Comparison of ENCODE assay signal across 25 cellular contexts in genomic region chr1:65163193-65163805, GRCh38. TPM values are rescaled to one million over a fixed set of nuclear protein-coding genes. Genes with fewer than 3 reads are reported as not detected.
DNase-seq lines count a peak whose midpoint lies in the region; ATAC-seq, FAIRE-seq and TF ChIP-seq lines count a peak whose summit lies in the region.
"Had no signal": no experiment of that assay in that cellular context is flagged by ENCODE, and none has a peak within 500 bp of the region (broad histone marks: within the 10 kb centered on the region; RNA-seq: fewer than 3 reads in every experiment).

No MANE protein-coding gene starts in this region.

- no peak for DNase-seq in activated CD4-positive, alpha-beta T cell treated with anti-CD3 and anti-CD28 coated beads, Interleukin-2, amount 10 ng/mL, durations not matched to agents 24 days and 14 days
- no peak for DNase-seq in activated CD4-positive, alpha-beta T cell treated with anti-CD3 and anti-CD28 coated beads for 1 hour
- DNase-seq in NOMO-1 treated with dmso at 0.1 percent for 144 hours (lab: John Stamatoyannopoulos, UW; ENCODE audit: unreplicated experiment) = peak; percentile 61
- DNase-seq in K562 (ENCODE audit: extremely low read depth in 1 of 4, low spot score in 3 of 4) = peak in 1 of 4 experiments; percentile 61
- DNase-seq in omental fat pad (ENCODE audit: low spot score) = no peak
- DNase-seq in SHP77 treated with DMSO at 0.1 percent for 48 hours (lab: John Stamatoyannopoulos, UW) = no peak
- no peak for DNase-seq in cerebellar cortex (ENCODE audit: low spot score)
- DNase-seq in NCI-H748 (lab: John Stamatoyannopoulos, UW; ENCODE audit: unreplicated experiment) = no peak
- DNase-seq: 8988T; activated CD4-positive, alpha-beta T cell treated with anti-CD3 and anti-CD28 coated beads, Interleukin-2, amount 50 U/mL, for 1 hour; activated CD8-positive, alpha-beta memory T cell treated with anti-CD3 and anti-CD28 coated beads, Interleukin-2, amount 50 U/mL, for 48 hours; Caco-2; dorsolateral prefrontal cortex; hippocampal formation; islet precursor cell; NCI-H1048; NCI-H1930; NCI-H446; occipital lobe; RPMI8226; substantia nigra; uterus had no signal

- H3K27ac ChIP-seq in K562 (ENCODE audit: extremely low read depth, low read depth, low read length) = peak overlapping the region; percentile 47; the same call in 1 of the 3 replicates
- H3K27ac ChIP-seq: dorsolateral prefrontal cortex, right atrium auricular region, uterus had no signal

- H3K4me3 Mint-ChIP-seq in activated CD4-positive, alpha-beta T cell treated with anti-CD3 and anti-CD28 coated beads, Interleukin-2, amount 10 ng/mL, durations not matched to agents 24 days and 14 days = peak overlapping the region; percentile 22
- H3K4me3 Mint-ChIP-seq: memory B cell had no signal

- no peak overlapping the region for H3K9ac ChIP-seq in K562 (ENCODE audit: insufficient read depth in 1 of 2, low read depth in 2 of 2, low read length in 2 of 2)

- in situ Hi-C loops in K562 (cut with MboI) = no loop called here

- POLR2A ChIA-PET in K562 (lab: Yijun Ruan, JAX) = interaction anchor here (0.9 to 1.6 kb wide), 3 partner anchors 9 to 35 kb away, joined by 3 to 4 read pairs (median 3); no protein-coding TSS in a partner anchor

- H3K9me3 ChIP-seq in K562 (replicated peaks; ENCODE audit: control insufficient read depth, insufficient read depth, low read depth, low read length) = no peaks in the 10 kb centered on the region
- H3K9me3 ChIP-seq: Caco-2, right atrium auricular region, uterus had no signal

- peaks cover 3% of the 10 kb centered on the region for H3K9me1 ChIP-seq in K562 (ENCODE audit: control insufficient read depth, insufficient read depth, low read length)

- peak; percentile 36 for ATAC-seq in K562
- peak; percentile 79 for ATAC-seq in omental fat pad (ENCODE audit: low FRiP score)

- H3K79me2 ChIP-seq in K562 (ENCODE audit: control insufficient read depth, insufficient read depth, low read length) = peaks cover 78% of the 10 kb centered on the region

- peak; percentile 19; the same call in 1 of the 2 replicates for TF ChIP-seq EP300 in K562 (IDR thresholded peaks at IDR 0.05; ENCODE audit: low read length)

- H4K20me1 ChIP-seq in K562 (replicated peaks; ENCODE audit: control insufficient read depth, insufficient read depth, low read length) = no peaks in the 10 kb centered on the region; the same call in 1 of the 2 replicates

- TF ChIP-seq CTCF in K562 (IDR thresholded peaks at IDR 0.05 in 2 of 3, conservative IDR thresholded peaks at IDR 0.05 in 1 of 3; ENCODE audit: insufficient read depth in 2 of 3, low read depth in 1 of 3, low read length in 3 of 3) (no peak), omental fat pad (IDR thresholded peaks at IDR 0.05) (no peak)

- peak overlapping the region; percentile 29 for H3K27ac Mint-ChIP-seq in activated CD4-positive, alpha-beta T cell treated with anti-CD3 and anti-CD28 coated beads, Interleukin-2, amount 10 ng/mL, durations not matched to agents 24 days and 14 days
- H3K27ac Mint-ChIP-seq: memory B cell had no signal

- H3K4me1 ChIP-seq in K562 (replicated peaks in 1 of 2; ENCODE audit: control insufficient read depth in 2 of 2, insufficient read depth in 2 of 2, low read length in 2 of 2) = peaks cover 11 to 47% of the 10 kb centered on the region in 2 experiments
- H3K4me1 ChIP-seq: uterus had no signal

- H3K4me1 Mint-ChIP-seq in activated CD4-positive, alpha-beta T cell treated with anti-CD3 and anti-CD28 coated beads, Interleukin-2, amount 10 ng/mL, durations not matched to agents 24 days and 14 days = peaks cover 51% of the 10 kb centered on the region

- peak overlapping the region; percentile 43 for H3K4me2 ChIP-seq in K562 (ENCODE audit: insufficient read depth, low read length)

- peak; percentile 51 for FAIRE-seq in K562 (lab: Jason Lieb, UNC)
- FAIRE-seq: bronchial epithelial cell had no signal

- no peak overlapping the region for H3K4me3 ChIP-seq in K562
- H3K4me3 ChIP-seq: dorsolateral prefrontal cortex, right atrium auricular region, uterus had no signal

- no TSS peak for BruUV-seq in K562 (replicated peaks; lab: Mats Ljungman, UMichigan)

- no peak for TF ChIP-seq RAD21 in K562 (CRISPR knock-in tag; conservative IDR thresholded peaks at IDR 0.05 in 1 of 2, IDR thresholded peaks at IDR 0.05 in 1 of 2)

- no peaks in the 10 kb centered on the region for H3K36me3 ChIP-seq in K562 (ENCODE audit: control insufficient read depth, insufficient read depth, low read length)
- H3K36me3 ChIP-seq: right atrium auricular region, uterus had no signal

- H3K27me3 ChIP-seq in K562 (ENCODE audit: control insufficient read depth in 2 of 2, insufficient read depth in 2 of 2, low read length in 2 of 2) = no peaks in the 10 kb centered on the region
- H3K27me3 ChIP-seq: dorsolateral prefrontal cortex, right atrium auricular region, uterus had no signal

- WGBS in K562 (ENCODE audit: insufficient coverage, low coverage, missing lambda C conversion rate) = 8% methylated on average over 11 of the region's 11 CpGs

- TF ChIP-seq POLR2A in K562 (conservative IDR thresholded peaks at IDR 0.05) = no peak

- H3K36me3 Mint-ChIP-seq in activated CD4-positive, alpha-beta T cell treated with anti-CD3 and anti-CD28 coated beads, Interleukin-2, amount 10 ng/mL, durations not matched to agents 24 days and 14 days (ENCODE audit: low read depth) = peaks cover 43% of the 10 kb centered on the region
- H3K36me3 Mint-ChIP-seq: memory B cell had no signal

- H2AFZ ChIP-seq in K562 (ENCODE audit: low read depth, low read length) = no peak overlapping the region; the same call in 1 of the 2 replicates

- peaks cover 8% of the 10 kb centered on the region for H3K9me3 Mint-ChIP-seq in activated CD4-positive, alpha-beta T cell treated with anti-CD3 and anti-CD28 coated beads, Interleukin-2, amount 10 ng/mL, durations not matched to agents 24 days and 14 days

- intact Hi-C loops in activated CD4-positive, alpha-beta T cell treated with anti-CD3 and anti-CD28 coated beads, Interleukin-2, amount 10 ng/mL, durations not matched to agents 24 days and 14 days (cut with micrococcal nuclease) = no loop called here
- intact Hi-C loops in K562 (cut with micrococcal nuclease) = no loop called here

- CTCF ChIA-PET in K562 (lab: Yijun Ruan, JAX; ENCODE audit: low intra/inter-chr PET ratio) = no interaction called here

- H3K27me3 Mint-ChIP-seq in activated CD4-positive, alpha-beta T cell treated with anti-CD3 and anti-CD28 coated beads, Interleukin-2, amount 10 ng/mL, durations not matched to agents 24 days and 14 days = no peaks in the 10 kb centered on the region

TF ChIP-seq in K562, 482 proteins besides CTCF, POLR2A, EP300 and RAD21 (continues in another document):
- peak; percentile 59 for TF ChIP-seq TAL1 (IDR thresholded peaks at IDR 0.05)
- TF ChIP-seq CLOCK (CRISPR knock-in tag; IDR thresholded peaks at IDR 0.05; ENCODE audit: borderline replicate concordance) = no peak

RNA-seq across cellular contexts. Expression of gene AK4, which starts 15.3 kb away (rescaled TPM):
- 135 and 138 TPM in 2 replicates for total RNA-seq in activated CD4-positive, alpha-beta T cell treated with anti-CD3 and anti-CD28 coated beads, Interleukin-2, amount 10 ng/mL, durations not matched to agents 24 days and 14 days
- 12.9 and 19.3 TPM in 2 replicates for total RNA-seq in K562 (2011; cell fraction: chromatin; rRNA removed; ENCODE audit: low replicate concordance)
- total RNA-seq in K562 (2011; cell fraction: nucleolus; rRNA removed) = 6.2 and 7.2 TPM in 2 replicates
- 13.3 and 19.4 TPM in 2 replicates for total RNA-seq in K562 (2011; cell fraction: nucleoplasm; rRNA removed)
- total RNA-seq in K562 (2014; rRNA removed) = 19.1 and 21.4 TPM in 2 replicates
- 21.5 and 24.8 TPM in 2 replicates for total RNA-seq in K562 (2014; rRNA removed; fragmentation: Illumina TruSeq; extraction: Trizol)
- 10.4 and 12.0 TPM in 2 replicates for total RNA-seq in K562 (2015; rRNA removed; fragmentation: Illumina TruSeq; extraction: Trizol)
- total RNA-seq in K562 (2021) = 34.9 and 36.4 TPM in 2 replicates
- polyA plus RNA-seq in K562 (2011; rRNA removed) = 71.2 and 96.6 TPM in 2 replicates
- 43.8 and 70.9 TPM in 2 replicates for polyA plus RNA-seq in K562 (2011; cell fraction: cytosol; rRNA removed)
- polyA plus RNA-seq in K562 (2011; cell fraction: nucleus; rRNA removed) = 21.2 and 33.7 TPM in 2 replicates
- polyA plus RNA-seq in K562 (2012) = 15.5 and 17.3 TPM in 2 replicates
- polyA plus RNA-seq in K562 (2014; fragmentation: Illumina TruSeq; extraction: Trizol) = 32.4 and 33.1 TPM in 2 replicates
- 10 to 100 TPM; 10.9 to 15.1 TPM for polyA plus RNA-seq in K562 (2014; fragmentation: Nextera tagmentation; extraction: Ambion mirVana)
- 23.3 and 24.1 TPM in 2 replicates for polyA plus RNA-seq in K562 (2014; rRNA removed)
- 77.9 and 90.3 TPM in 2 replicates for polyA minus RNA-seq in K562 (2011; rRNA and poly(A)+ RNA removed)
- polyA minus RNA-seq in K562 (2011; cell fraction: cytosol; rRNA and poly(A)+ RNA removed) = 22.5 and 30.3 TPM in 2 replicates
- polyA minus RNA-seq in K562 (2011; cell fraction: nucleus; rRNA and poly(A)+ RNA removed) = 9.0 and 14.2 TPM in 2 replicates
- 100 to 1,000 TPM in 1 of 4 donors, 10 to 100 TPM in 3; 20.5 to 108 (median 61.8) TPM for total RNA-seq in omental fat pad
